In the genomic region with DNA sequence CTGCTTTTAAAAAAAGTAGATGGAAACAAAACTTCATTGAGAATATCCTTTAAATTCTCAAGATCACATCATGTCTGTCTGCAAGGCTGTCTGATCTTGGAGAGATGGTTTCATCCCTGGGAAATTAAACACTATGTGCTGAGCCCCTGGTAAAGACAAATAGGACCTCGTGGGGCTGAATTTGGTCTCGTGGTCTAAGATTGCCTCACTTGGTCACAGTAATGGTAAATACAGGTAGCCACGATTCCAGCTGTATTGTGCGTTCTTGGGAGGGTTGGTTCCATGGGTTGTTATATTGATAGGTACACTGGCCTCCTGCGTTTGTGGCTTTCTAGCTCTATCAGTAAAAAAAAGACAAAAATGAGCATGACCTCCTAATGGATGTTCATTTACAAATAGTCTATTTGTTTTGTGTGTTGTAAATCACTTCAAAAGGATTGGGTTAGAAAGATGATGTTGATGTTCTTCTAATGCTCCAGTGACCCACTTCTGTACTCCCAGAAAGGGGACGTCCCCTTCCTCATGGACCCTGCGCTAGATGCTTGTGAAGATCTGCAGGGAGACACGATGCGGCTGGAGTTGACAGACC, we compare ENCODE assay signal across 10 cellular contexts. TPM values are rescaled to one million over a fixed set of nuclear protein-coding genes. Genes with fewer than 3 reads are reported as not detected.
DNase-seq lines count a peak whose midpoint lies in the region; ATAC-seq and TF ChIP-seq lines count a peak whose summit lies in the region.
"Had no signal": no experiment of that assay in that cellular context is flagged by ENCODE, and none has a peak within 500 bp of the region (broad histone marks: within the 10 kb centered on the region; RNA-seq: fewer than 3 reads in every experiment).

No MANE protein-coding gene starts in this region.

- no peak for TF ChIP-seq CTCF in left ventricle myocardium inferior (IDR thresholded peaks at IDR 0.05; ENCODE audit: borderline replicate concordance)
- no peak for TF ChIP-seq CTCF in lung (IDR thresholded peaks at IDR 0.05; ENCODE audit: control extremely low read depth, extremely low read depth)
- TF ChIP-seq CTCF in upper lobe of right lung (IDR thresholded peaks at IDR 0.05), result no peak

- H3K4me1 ChIP-seq in left ventricle myocardium inferior (peaks cover 56% of the 10 kb centered on the region), adipocyte (ENCODE audit: control insufficient read depth, insufficient read depth, low read length) (peaks cover 38% of the 10 kb centered on the region), lung (ENCODE audit: control insufficient read depth in 2 of 2, insufficient read depth in 2 of 2, low read length in 2 of 2) (peaks cover 0 to 11% of the 10 kb centered on the region in 2 donors), upper lobe of right lung (peaks cover 29% of the 10 kb centered on the region)

- DNase-seq in left ventricle myocardium inferior (no peak), left ventricle myocardium superior (no peak), adipocyte (ENCODE audit: low read depth) (no peak), lung (ENCODE audit: low spot score) (no peak), upper lobe of right lung (no peak), NCI-H2107 (lab: John Stamatoyannopoulos, UW) (no peak), NCI-H1417 (lab: John Stamatoyannopoulos, UW) (no peak), GM19238 (ENCODE audit: insufficient read length, low spot score) (no peak)
- DNase-seq: activated gamma-delta T cell treated with Interleukin-2 at 50 U/mL for 16 hours, NCI-H526 treated with DMSO at 0.1 percent for 48 hours had no signal

- WGBS in lung, 2 donors, result 68 to 73% methylated on average over 9 of the region's 9 CpGs

- H3K27ac ChIP-seq in left ventricle myocardium inferior (replicated peaks) (peak overlapping the region; percentile 95), lung (ENCODE audit: low read depth in 1 of 2, low read length in 1 of 2) (peak overlapping the region; percentile 51 to 52), upper lobe of right lung (no peak overlapping the region)

- intact Hi-C loops in left ventricle myocardium inferior (cut with micrococcal nuclease) (no loop called here), left ventricle myocardium superior (cut with micrococcal nuclease) (no loop called here), upper lobe of right lung (cut with DNase I) (no loop called here)

- ATAC-seq in left ventricle myocardium superior (no peak), lung (ENCODE audit: insufficient read depth, low FRiP score) (no peak), upper lobe of right lung (no peak)

- H3K4me3 ChIP-seq in left ventricle myocardium inferior (peak overlapping the region; percentile 75), adipocyte (ENCODE audit: low read length) (peak overlapping the region; percentile 92), lung (no peak overlapping the region), upper lobe of right lung (peak overlapping the region; percentile 74)

- H3K9ac ChIP-seq in adipocyte (ENCODE audit: low read length), result peak overlapping the region; percentile 96

- H3K36me3 ChIP-seq in left ventricle myocardium inferior, result peaks cover 12% of the 10 kb centered on the region
- H3K36me3 ChIP-seq in adipocyte (ENCODE audit: control insufficient read depth, insufficient read depth, low read length, severe bottlenecking), result peaks cover 13% of the 10 kb centered on the region
- H3K36me3 ChIP-seq in lung (ENCODE audit: control insufficient read depth in 2 of 2, insufficient read depth in 2 of 2, low read length in 2 of 2), result peaks cover 0 to 7% of the 10 kb centered on the region in 2 donors
- H3K36me3 ChIP-seq in upper lobe of right lung, result peaks cover 16% of the 10 kb centered on the region

- H3K9me3 ChIP-seq in left ventricle myocardium inferior (replicated peaks) (no peaks in the 10 kb centered on the region), adipocyte (ENCODE audit: control insufficient read depth, low read length) (no peaks in the 10 kb centered on the region), lung (ENCODE audit: control insufficient read depth in 2 of 2, insufficient read depth in 1 of 2, low read length in 1 of 2) (no peaks in the 10 kb centered on the region), upper lobe of right lung (no peaks in the 10 kb centered on the region)

- H3K27me3 ChIP-seq in left ventricle myocardium inferior (ENCODE audit: low read depth) (no peaks in the 10 kb centered on the region), adipocyte (replicated peaks; ENCODE audit: control insufficient read depth, insufficient read depth, low read length) (no peaks in the 10 kb centered on the region), lung (ENCODE audit: control insufficient read depth, insufficient read depth) (no peaks in the 10 kb centered on the region), upper lobe of right lung (no peaks in the 10 kb centered on the region)

RNA-seq across cellular contexts. Expression of gene CEBPG, which starts 1.7 kb away (rescaled TPM):
- 13.0 TPM for total RNA-seq in left ventricle myocardium inferior
- 17.0 TPM for total RNA-seq in left ventricle myocardium superior
- 10 to 100 TPM; 24.5 to 29.7 TPM for total RNA-seq in lung
- polyA plus RNA-seq in lung, result 10 to 100 TPM; 21.5 to 24.9 TPM
- total RNA-seq in upper lobe of right lung, result 32.3 TPM
